ENCODE assay signal across 8 cellular contexts in the genomic region with DNA sequence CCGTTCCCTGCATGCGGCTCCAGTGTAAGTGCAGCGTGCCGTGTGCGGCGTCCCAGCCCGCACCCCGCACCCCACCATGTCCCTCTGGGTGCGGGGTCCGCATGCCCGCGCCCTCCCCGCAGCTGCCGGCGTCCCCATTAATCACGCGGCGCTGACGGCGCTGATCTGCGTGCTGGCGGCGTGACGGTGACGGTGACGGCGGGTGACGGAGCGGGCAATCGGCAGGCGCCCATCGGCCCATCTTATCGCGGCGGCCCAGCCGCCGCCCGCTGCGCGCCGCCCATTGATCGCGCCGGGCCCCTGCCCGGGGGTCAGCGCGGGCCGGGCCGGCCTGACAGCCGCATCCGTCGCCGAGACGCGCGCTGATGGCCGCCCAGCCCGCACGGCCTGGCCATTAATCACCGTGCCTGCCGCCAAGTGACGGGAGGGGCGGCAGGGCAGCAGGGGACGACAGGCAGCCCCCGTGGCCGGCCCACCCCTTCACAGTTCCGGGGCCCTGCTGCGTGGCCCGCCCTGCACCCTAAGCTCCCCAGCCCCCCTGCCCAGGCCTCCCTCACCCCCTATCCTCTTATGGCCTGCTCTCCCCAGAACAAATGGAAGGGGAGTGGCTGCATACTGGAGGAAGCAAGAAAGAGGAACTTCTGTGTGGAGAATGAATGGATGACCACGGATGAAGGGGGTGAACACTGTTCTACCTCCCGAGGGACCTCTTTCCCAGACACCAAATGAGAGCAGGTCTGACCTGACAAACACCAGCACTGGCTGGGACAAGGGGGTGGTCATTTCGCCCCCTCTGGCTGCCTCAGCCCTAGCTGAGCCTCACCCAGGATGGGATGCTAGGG. TPM values are rescaled to one million over a fixed set of nuclear protein-coding genes. Genes with fewer than 3 reads are reported as not detected.
DNase-seq lines count a peak whose midpoint lies in the region; ATAC-seq and TF ChIP-seq lines count a peak whose summit lies in the region.

No MANE protein-coding gene starts in this region.

- peak; percentile 63 for DNase-seq in CD1c-positive myeloid dendritic cell (ENCODE audit: extremely low spot score)
- DNase-seq in NOMO-1 treated with dmso at 0.1 percent for 144 hours (lab: John Stamatoyannopoulos, UW; ENCODE audit: unreplicated experiment): peak; percentile 41
- peak; percentile 50 for DNase-seq in cerebellar cortex (ENCODE audit: low spot score)
- DNase-seq in stimulated activated naive B cell treated with anti-CD40 and anti-IgM and Interleukin-4, amounts not matched to agents 10 μg/mL and 1 μg/mL and 100 μg/mL, for 72 hours: peak; percentile 14
- no peak for DNase-seq in 8988T
- DNase-seq in NCI-H1436 treated with DMSO at 0.1 percent for 48 hours (lab: John Stamatoyannopoulos, UW): no peak

- 40% methylated on average over 72 of the region's 72 CpGs for WGBS in liver

- no peak for TF ChIP-seq RAD21 in liver (IDR thresholded peaks at IDR 0.05)

- no peaks in the 10 kb centered on the region for H3K27me3 ChIP-seq in liver (ENCODE audit: control insufficient read depth in 4 of 4, insufficient read depth in 4 of 4, low read length in 3 of 4)

- H3K4me1 Mint-ChIP-seq in stimulated activated naive B cell treated with anti-CD40 and anti-IgM and Interleukin-4, amounts not matched to agents 10 μg/mL and 1 μg/mL and 100 μg/mL, for 72 hours: peaks cover 18 to 31% of the 10 kb centered on the region in 2 donors

- ATAC-seq in stimulated activated naive B cell treated with anti-CD40 and anti-IgM and Interleukin-4, amounts not matched to agents 10 μg/mL and 1 μg/mL and 100 μg/mL, for 72 hours (replicated peaks): peak; percentile 52 to 63
- ATAC-seq in GM18858 (IDR thresholded peaks at IDR 0.05; ENCODE audit: unreplicated experiment): no peak

- H3K4me3 ChIP-seq in liver (ENCODE audit: low read depth in 1 of 3, low read length in 3 of 3): peak overlapping the region in 2 of 3 donors; percentile 34 to 40

- H3K4me1 ChIP-seq in liver (ENCODE audit: control insufficient read depth in 4 of 4, insufficient read depth in 4 of 4, low read length in 3 of 4): peaks cover 15 to 81% (median 64%) of the 10 kb centered on the region in 4 donors

- H3K9me3 Mint-ChIP-seq in stimulated activated naive B cell treated with anti-CD40 and anti-IgM and Interleukin-4, amounts not matched to agents 10 μg/mL and 1 μg/mL and 100 μg/mL, for 72 hours: no peaks in the 10 kb centered on the region

- no peaks in the 10 kb centered on the region for H3K27me3 Mint-ChIP-seq in stimulated activated naive B cell treated with anti-CD40 and anti-IgM and Interleukin-4, amounts not matched to agents 10 μg/mL and 1 μg/mL and 100 μg/mL, for 72 hours

- H3K4me3 Mint-ChIP-seq in stimulated activated naive B cell treated with anti-CD40 and anti-IgM and Interleukin-4, amounts not matched to agents 10 μg/mL and 1 μg/mL and 100 μg/mL, for 72 hours: peak overlapping the region; percentile 76 to 83

- TF ChIP-seq CTCF in liver (IDR thresholded peaks at IDR 0.05; ENCODE audit: low read depth, low read length, missing input control): no peak

- H3K36me3 Mint-ChIP-seq in stimulated activated naive B cell treated with anti-CD40 and anti-IgM and Interleukin-4, amounts not matched to agents 10 μg/mL and 1 μg/mL and 100 μg/mL, for 72 hours: peaks cover 31 to 48% of the 10 kb centered on the region in 2 donors

- H3K9me3 ChIP-seq in liver (ENCODE audit: control insufficient read depth in 4 of 4, low read length in 3 of 4): no peaks in the 10 kb centered on the region

- peaks cover 0 to 6% (median 0%) of the 10 kb centered on the region in 4 donors for H3K36me3 ChIP-seq in liver (ENCODE audit: control insufficient read depth in 4 of 4, insufficient read depth in 3 of 4, low read depth in 1 of 4, low read length in 3 of 4)

- H3K27ac Mint-ChIP-seq in stimulated activated naive B cell treated with anti-CD40 and anti-IgM and Interleukin-4, amounts not matched to agents 10 μg/mL and 1 μg/mL and 100 μg/mL, for 72 hours: peak overlapping the region; percentile 81

- no peak overlapping the region for H3K9ac ChIP-seq in liver (ENCODE audit: low read depth in 1 of 2, low read length in 2 of 2)

- H3K27ac ChIP-seq in liver (ENCODE audit: low read depth in 1 of 2, low read length in 2 of 2): peak overlapping the region in 1 of 2 donors; percentile 8

TF ChIP-seq in liver, 16 proteins besides CTCF, POLR2A, EP300 and RAD21:
- no peak for TF ChIP-seq YY1 (IDR thresholded peaks at IDR 0.05)
- TF ChIP-seq HNF4A (conservative IDR thresholded peaks at IDR 0.05): no peak
- TF ChIP-seq, protein P1, sequence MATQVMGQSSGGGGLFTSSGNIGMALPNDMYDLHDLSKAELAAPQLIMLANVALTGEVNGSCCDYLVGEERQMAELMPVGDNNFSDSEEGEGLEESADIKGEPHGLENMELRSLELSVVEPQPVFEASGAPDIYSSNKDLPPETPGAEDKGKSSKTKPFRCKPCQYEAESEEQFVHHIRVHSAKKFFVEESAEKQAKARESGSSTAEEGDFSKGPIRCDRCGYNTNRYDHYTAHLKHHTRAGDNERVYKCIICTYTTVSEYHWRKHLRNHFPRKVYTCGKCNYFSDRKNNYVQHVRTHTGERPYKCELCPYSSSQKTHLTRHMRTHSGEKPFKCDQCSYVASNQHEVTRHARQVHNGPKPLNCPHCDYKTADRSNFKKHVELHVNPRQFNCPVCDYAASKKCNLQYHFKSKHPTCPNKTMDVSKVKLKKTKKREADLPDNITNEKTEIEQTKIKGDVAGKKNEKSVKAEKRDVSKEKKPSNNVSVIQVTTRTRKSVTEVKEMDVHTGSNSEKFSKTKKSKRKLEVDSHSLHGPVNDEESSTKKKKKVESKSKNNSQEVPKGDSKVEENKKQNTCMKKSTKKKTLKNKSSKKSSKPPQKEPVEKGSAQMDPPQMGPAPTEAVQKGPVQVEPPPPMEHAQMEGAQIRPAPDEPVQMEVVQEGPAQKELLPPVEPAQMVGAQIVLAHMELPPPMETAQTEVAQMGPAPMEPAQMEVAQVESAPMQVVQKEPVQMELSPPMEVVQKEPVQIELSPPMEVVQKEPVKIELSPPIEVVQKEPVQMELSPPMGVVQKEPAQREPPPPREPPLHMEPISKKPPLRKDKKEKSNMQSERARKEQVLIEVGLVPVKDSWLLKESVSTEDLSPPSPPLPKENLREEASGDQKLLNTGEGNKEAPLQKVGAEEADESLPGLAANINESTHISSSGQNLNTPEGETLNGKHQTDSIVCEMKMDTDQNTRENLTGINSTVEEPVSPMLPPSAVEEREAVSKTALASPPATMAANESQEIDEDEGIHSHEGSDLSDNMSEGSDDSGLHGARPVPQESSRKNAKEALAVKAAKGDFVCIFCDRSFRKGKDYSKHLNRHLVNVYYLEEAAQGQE (IDR thresholded peaks at IDR 0.05): no peak
- no peak for TF ChIP-seq GABPA (IDR thresholded peaks at IDR 0.05 in 1 of 2, conservative IDR thresholded peaks at IDR 0.05 in 1 of 2)
- TF ChIP-seq RXRA (IDR thresholded peaks at IDR 0.05): no peak
- TF ChIP-seq HNF4G (IDR thresholded peaks at IDR 0.05): no peak
- TF ChIP-seq TAF1 (conservative IDR thresholded peaks at IDR 0.05): no peak
- no peak for TF ChIP-seq FOXA2 (IDR thresholded peaks at IDR 0.05)

RNA-seq across cellular contexts. Expression of gene SEC61A1, which starts 24.8 kb away (rescaled TPM):
- 100 to 1,000 TPM in 1 of 2 donors, 10 to 100 TPM in 1; 80.4 to 295 TPM for total RNA-seq in liver
- polyA plus RNA-seq in liver: 100 to 1,000 TPM in 1 of 2 donors, 10 to 100 TPM in 1; 90.8 to 203 TPM

RNA-seq across cellular contexts. Expression of gene RUVBL1, which starts 46.6 kb away (rescaled TPM):
- 10 to 100 TPM; 13.9 to 23.1 TPM for total RNA-seq in liver
- polyA plus RNA-seq in liver: 10 to 100 TPM; 13.3 to 13.9 TPM

Comparison
In these comparisons a context has a peak if more than half of its experiments do, and no peak if none do; other contexts are left out.
1. DNase-seq: peak in CD1c-positive myeloid dendritic cell (single experiment), NOMO-1 treated with dmso at 0.1 percent for 144 hours (single experiment), cerebellar cortex (single experiment) and stimulated activated naive B cell treated with anti-CD40 and anti-IgM and Interleukin-4, amounts not matched to agents 10 μg/mL and 1 μg/mL and 100 μg/mL, for 72 hours (single experiment); none in 8988T (single experiment) and NCI-H1436 treated with DMSO at 0.1 percent for 48 hours (single experiment).